In the genomic region with DNA sequence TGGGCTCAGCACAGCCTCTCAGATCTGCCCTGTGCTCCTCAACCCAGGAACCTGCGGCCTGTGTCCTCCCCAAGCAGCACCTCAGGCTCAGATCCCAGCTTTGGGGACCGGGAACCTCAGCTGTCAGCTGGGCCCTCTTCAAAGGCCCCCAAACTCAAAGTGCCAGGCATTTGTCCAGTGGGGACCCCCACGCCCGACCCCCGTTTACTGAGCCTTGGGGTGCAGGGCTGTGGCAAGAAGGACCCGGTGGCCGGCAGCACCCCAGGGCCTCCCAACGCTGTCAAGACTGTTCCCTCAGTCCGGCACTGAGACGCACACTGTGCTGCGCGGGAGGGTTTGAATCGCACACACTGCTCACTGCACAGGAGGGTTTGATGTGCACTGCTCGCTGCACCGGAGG, we compare ENCODE assay signal across 1 cellular context.
TF ChIP-seq lines count a peak whose summit lies in the region.

No MANE protein-coding gene starts in this region.

TF ChIP-seq in GM12878, 131 proteins besides CTCF, POLR2A, EP300 and RAD21:
- TF ChIP-seq, protein P1, sequence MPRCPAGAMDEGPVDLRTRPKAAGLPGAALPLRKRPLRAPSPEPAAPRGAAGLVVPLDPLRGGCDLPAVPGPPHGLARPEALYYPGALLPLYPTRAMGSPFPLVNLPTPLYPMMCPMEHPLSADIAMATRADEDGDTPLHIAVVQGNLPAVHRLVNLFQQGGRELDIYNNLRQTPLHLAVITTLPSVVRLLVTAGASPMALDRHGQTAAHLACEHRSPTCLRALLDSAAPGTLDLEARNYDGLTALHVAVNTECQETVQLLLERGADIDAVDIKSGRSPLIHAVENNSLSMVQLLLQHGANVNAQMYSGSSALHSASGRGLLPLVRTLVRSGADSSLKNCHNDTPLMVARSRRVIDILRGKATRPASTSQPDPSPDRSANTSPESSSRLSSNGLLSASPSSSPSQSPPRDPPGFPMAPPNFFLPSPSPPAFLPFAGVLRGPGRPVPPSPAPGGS (IDR thresholded peaks at IDR 0.05; ENCODE audit: borderline replicate concordance, insufficient read depth, low read depth, low read length, poor library complexity, severe bottlenecking) = peak; percentile 32
- TF ChIP-seq, protein P2, sequence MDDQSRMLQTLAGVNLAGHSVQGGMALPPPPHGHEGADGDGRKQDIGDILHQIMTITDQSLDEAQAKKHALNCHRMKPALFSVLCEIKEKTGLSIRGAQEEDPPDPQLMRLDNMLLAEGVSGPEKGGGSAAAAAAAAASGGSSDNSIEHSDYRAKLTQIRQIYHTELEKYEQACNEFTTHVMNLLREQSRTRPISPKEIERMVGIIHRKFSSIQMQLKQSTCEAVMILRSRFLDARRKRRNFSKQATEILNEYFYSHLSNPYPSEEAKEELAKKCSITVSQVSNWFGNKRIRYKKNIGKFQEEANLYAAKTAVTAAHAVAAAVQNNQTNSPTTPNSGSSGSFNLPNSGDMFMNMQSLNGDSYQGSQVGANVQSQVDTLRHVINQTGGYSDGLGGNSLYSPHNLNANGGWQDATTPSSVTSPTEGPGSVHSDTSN (IDR thresholded peaks at IDR 0.05; ENCODE audit: insufficient replicate concordance, low read depth, low read length) = no peak
